ENCODE assay signal across 1 cellular context in the genomic region with DNA sequence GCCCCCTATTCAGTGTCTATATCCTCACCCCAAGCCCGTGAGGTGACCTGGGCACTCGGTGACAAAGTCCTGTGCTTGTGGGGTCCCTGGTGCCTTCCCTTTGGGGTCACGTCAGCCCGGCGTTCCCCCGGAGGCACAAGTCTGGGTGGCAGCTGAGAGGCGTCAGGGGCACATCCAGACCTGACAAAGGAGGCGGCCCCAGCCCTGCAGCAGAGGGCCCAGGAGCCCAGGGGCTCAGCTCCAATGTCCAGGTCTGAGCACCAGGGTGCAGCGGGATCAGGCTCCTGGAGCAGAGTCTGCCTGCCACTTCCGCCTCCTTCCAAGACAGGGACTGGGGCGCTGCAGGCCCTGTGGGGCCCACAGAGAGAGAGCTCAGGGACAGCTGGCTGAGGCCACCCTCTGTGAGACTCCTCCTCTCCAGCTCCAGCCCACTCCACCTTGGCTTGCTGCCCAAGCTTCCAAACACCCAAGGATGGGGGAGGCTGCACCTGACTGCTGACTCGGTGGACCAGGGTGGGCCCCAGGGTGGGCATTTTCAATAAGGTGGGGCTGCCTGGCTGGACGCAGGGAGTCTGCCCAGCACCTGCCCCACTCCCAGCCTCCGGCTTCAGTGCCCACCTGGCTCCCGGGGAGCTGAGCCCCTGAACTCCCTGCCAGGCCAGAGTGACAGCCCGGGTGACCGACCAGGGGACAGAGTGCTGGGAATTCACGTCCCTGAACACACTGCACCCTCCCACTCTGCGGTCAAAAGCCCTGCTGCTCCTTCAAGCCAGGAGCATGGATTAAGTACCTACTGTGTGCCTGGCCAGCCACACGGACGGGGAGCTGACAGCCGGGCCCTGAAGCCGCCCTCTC.
TF ChIP-seq lines count a peak whose summit lies in the region.

No MANE protein-coding gene starts in this region.

TF ChIP-seq in HepG2, 621 proteins besides CTCF, POLR2A, EP300 and RAD21:
- TF ChIP-seq TRIM22 (IDR thresholded peaks at IDR 0.05) (no peak), ZKSCAN1 (IDR thresholded peaks at IDR 0.05; ENCODE audit: low read length) (0 out of 2 replicates have a peak, but pooled peaks have one; percentile 28)
